35 cellular contexts compared by ENCODE assay signal in genomic region chrX:152079768-152080167, GRCh38. TPM values are rescaled to one million over a fixed set of nuclear protein-coding genes. Genes with fewer than 3 reads are reported as not detected.
"Had no signal": no experiment of that assay in that cellular context is flagged by ENCODE, and none has a peak within 500 bp of the region (broad histone marks: within the 10 kb centered on the region; RNA-seq: fewer than 3 reads in every experiment).

No MANE protein-coding gene starts in this region.

- H3K36me3 ChIP-seq: heart right ventricle, left lung, lower lobe of right lung, ovary, prostate gland, sigmoid colon, tibial nerve, uterus had no signal

- ATAC-seq: heart right ventricle; left colon; left lung; lower lobe of right lung; natural killer cell treated with Interleukin-12 subunit alpha and Interleukin-12 subunit beta and Interleukin-15 and Interleukin-18, amount 100 ng/mL, for 72 hours; right cardiac atrium; stimulated activated memory B cell treated with anti-CD40 and anti-IgM and Interleukin-4, amounts not matched to agents 10 μg/mL and 1 μg/mL and 100 μg/mL, for 72 hours; stimulated activated naive CD8-positive, alpha-beta T cell treated with anti-CD3 and anti-CD28 coated beads, Interleukin-15, amount 100 ng/mL, for 72 hours had no signal

- H2AFZ ChIP-seq: hepatocyte had no signal

- H3K4me2 ChIP-seq: hepatocyte, smooth muscle cell had no signal

- H3K27ac ChIP-seq: heart right ventricle, hepatocyte, left lung, lower lobe of right lung, ovary, prostate gland, sigmoid colon, tibial nerve, uterus had no signal

- H3K4me1 Mint-ChIP-seq: naive B cell; stimulated activated memory B cell treated with anti-CD40 and anti-IgM and Interleukin-4, amounts not matched to agents 10 μg/mL and 1 μg/mL and 100 μg/mL, for 72 hours; stimulated activated naive CD8-positive, alpha-beta T cell treated with anti-CD3 and anti-CD28 coated beads, Interleukin-15, amount 100 ng/mL, for 72 hours had no signal

- H3K4me1 ChIP-seq: heart right ventricle, left lung, lower lobe of right lung, prostate gland, sigmoid colon, tibial nerve, uterus had no signal

- H3K9me3 ChIP-seq: heart right ventricle, left lung, lower lobe of right lung, ovary, prostate gland, sigmoid colon, tibial nerve, uterus had no signal

- H3K9me3 Mint-ChIP-seq: natural killer cell treated with Interleukin-12 subunit alpha and Interleukin-12 subunit beta and Interleukin-15 and Interleukin-18, amount 100 ng/mL, for 72 hours; stimulated activated memory B cell treated with anti-CD40 and anti-IgM and Interleukin-4, amounts not matched to agents 10 μg/mL and 1 μg/mL and 100 μg/mL, for 72 hours; stimulated activated naive CD8-positive, alpha-beta T cell treated with anti-CD3 and anti-CD28 coated beads, Interleukin-15, amount 100 ng/mL, for 72 hours; type B pancreatic cell had no signal

- H3K36me3 Mint-ChIP-seq: naive B cell; natural killer cell treated with Interleukin-12 subunit alpha and Interleukin-12 subunit beta and Interleukin-15 and Interleukin-18, amount 100 ng/mL, for 72 hours; stimulated activated memory B cell treated with anti-CD40 and anti-IgM and Interleukin-4, amounts not matched to agents 10 μg/mL and 1 μg/mL and 100 μg/mL, for 72 hours; type B pancreatic cell had no signal

- H3K27ac Mint-ChIP-seq: naive B cell; natural killer cell treated with Interleukin-12 subunit alpha and Interleukin-12 subunit beta and Interleukin-15 and Interleukin-18, amount 100 ng/mL, for 72 hours; stimulated activated memory B cell treated with anti-CD40 and anti-IgM and Interleukin-4, amounts not matched to agents 10 μg/mL and 1 μg/mL and 100 μg/mL, for 72 hours; stimulated activated naive CD8-positive, alpha-beta T cell treated with anti-CD3 and anti-CD28 coated beads, Interleukin-15, amount 100 ng/mL, for 72 hours; type B pancreatic cell had no signal

- H3K27me3 Mint-ChIP-seq: naive B cell; natural killer cell treated with Interleukin-12 subunit alpha and Interleukin-12 subunit beta and Interleukin-15 and Interleukin-18, amount 100 ng/mL, for 72 hours; stimulated activated memory B cell treated with anti-CD40 and anti-IgM and Interleukin-4, amounts not matched to agents 10 μg/mL and 1 μg/mL and 100 μg/mL, for 72 hours; stimulated activated naive CD8-positive, alpha-beta T cell treated with anti-CD3 and anti-CD28 coated beads, Interleukin-15, amount 100 ng/mL, for 72 hours; type B pancreatic cell had no signal

- H3K27me3 ChIP-seq: hepatocyte, left lung, ovary, sigmoid colon, tibial nerve, uterus had no signal

- H3K4me3 Mint-ChIP-seq: naive B cell; natural killer cell treated with Interleukin-12 subunit alpha and Interleukin-12 subunit beta and Interleukin-15 and Interleukin-18, amount 100 ng/mL, for 72 hours; stimulated activated memory B cell treated with anti-CD40 and anti-IgM and Interleukin-4, amounts not matched to agents 10 μg/mL and 1 μg/mL and 100 μg/mL, for 72 hours; stimulated activated naive CD8-positive, alpha-beta T cell treated with anti-CD3 and anti-CD28 coated beads, Interleukin-15, amount 100 ng/mL, for 72 hours; type B pancreatic cell had no signal

- DNase-seq: heart right ventricle; islet precursor cell; kidney glomerular epithelial cell; left colon; left lung; lower lobe of right lung; mammary epithelial cell; mesenchymal stem cell; naive B cell; ovary; posterior cingulate gyrus; retina; right cardiac atrium; sigmoid colon; stimulated activated CD4-positive, alpha-beta T cell treated with anti-CD3 and anti-CD28 coated beads, Interleukin-1b, Interleukin-23, amount 100 ng/mL, for 48 hours; stimulated activated CD4-positive, alpha-beta T cell treated with anti-CD3 and anti-CD28 coated beads, Interleukin-2, amount 100 ng/mL, for 48 hours; stimulated activated CD4-positive, alpha-beta T cell treated with anti-CD3 and anti-CD28 coated beads, Interleukin-4, amount 100 ng/mL, for 4 hours; stimulated activated CD8-positive, alpha-beta memory T cell treated with anti-CD3 and anti-CD28 coated beads, Interleukin-4, amount 100 ng/mL, for 48 hours; stimulated activated naive CD4-positive, alpha-beta T cell treated with Interleukin-2 at 50 U/mL for 16 hours; stimulated activated naive CD8-positive, alpha-beta T cell treated with anti-CD3 and anti-CD28 coated beads, Interleukin-15, amount 100 ng/mL, for 72 hours; substantia nigra; uterus had no signal

- H3K79me2 ChIP-seq: hepatocyte had no signal

- H3K4me3 ChIP-seq: heart right ventricle, hepatocyte, left lung, lower lobe of right lung, ovary, prostate gland, sigmoid colon, smooth muscle cell, tibial nerve, uterus had no signal

RNA-seq across cellular contexts. Expression of gene MAGEA10, which starts 58.6 kb away (rescaled TPM):
- total RNA-seq: heart right ventricle; hepatocyte; left colon; left lung; liver; lower lobe of right lung; mammary epithelial cell; natural killer cell treated with Interleukin-12 subunit alpha and Interleukin-12 subunit beta and Interleukin-15 and Interleukin-18, amount 100 ng/mL, for 72 hours; omental fat pad; ovary; right cardiac atrium; sigmoid colon; smooth muscle cell; temporal lobe; tibial nerve; ureter; uterus had no signal
- polyA plus RNA-seq: heart right ventricle, hepatocyte, liver, mammary epithelial cell, neural cell, ovary, right cardiac atrium, sigmoid colon, smooth muscle cell, thymus had no signal
